In genomic region chr4:100786481-100786880, GRCh38 we compare ENCODE assay signal across 21 cellular contexts.
"Had no signal": no experiment of that assay in that cellular context is flagged by ENCODE, and none has a peak within 500 bp of the region (broad histone marks: within the 10 kb centered on the region; RNA-seq: fewer than 3 reads in every experiment).

No MANE protein-coding gene starts in this region.

- H3K27me3 ChIP-seq: hepatocyte, neutrophil, ovary, stomach, transverse colon had no signal

- H3K9me3 ChIP-seq: neutrophil, ovary, stomach, thoracic aorta, transverse colon had no signal

- H3K36me3 ChIP-seq: neutrophil, ovary, stomach, thoracic aorta, transverse colon had no signal

- H3K27ac Mint-ChIP-seq: naive thymus-derived CD4-positive, alpha-beta T cell had no signal

- DNase-seq: central memory CD4-positive, alpha-beta T cell; cortex of kidney; erythroblast; head of caudate nucleus; kidney; left cardiac atrium; left ventricle myocardium superior; mammary epithelial cell; naive thymus-derived CD4-positive, alpha-beta T cell; ovary; right cardiac atrium; small intestine; stimulated activated CD4-positive, alpha-beta T cell treated with anti-CD3 and anti-CD28 coated beads, Interleukin-12 subunit alpha, Interleukin-12 subunit beta, amount 100 ng/mL, for 4 hours; stimulated activated naive CD4-positive, alpha-beta T cell; stomach; substantia nigra; transverse colon had no signal

- H3K79me2 ChIP-seq: hepatocyte had no signal

- FAIRE-seq: kidney, small intestine, urothelium cell line had no signal

- H2AFZ ChIP-seq: hepatocyte had no signal

- H3K4me1 Mint-ChIP-seq: naive thymus-derived CD4-positive, alpha-beta T cell had no signal

- H3K4me3 Mint-ChIP-seq: naive thymus-derived CD4-positive, alpha-beta T cell had no signal

- H3K36me3 Mint-ChIP-seq: naive thymus-derived CD4-positive, alpha-beta T cell had no signal

- ATAC-seq: left cardiac atrium; left ventricle myocardium superior; naive thymus-derived CD4-positive, alpha-beta T cell; right cardiac atrium had no signal

- H3K27ac ChIP-seq: hepatocyte, neutrophil, ovary, stomach, thoracic aorta, transverse colon had no signal

- H3K4me2 ChIP-seq: hepatocyte had no signal

- H3K4me3 ChIP-seq: hepatocyte, ovary, stomach, thoracic aorta, transverse colon had no signal
